Comparison of ENCODE assay signal across 1 cellular context in genomic region chr14:58428011-58428807, GRCh38.
TF ChIP-seq lines count a peak whose summit lies in the region.

No MANE protein-coding gene starts in this region.

TF ChIP-seq in K562, 482 proteins besides CTCF, POLR2A, EP300 and RAD21 (continued from another document):
- TF ChIP-seq, protein P1, sequence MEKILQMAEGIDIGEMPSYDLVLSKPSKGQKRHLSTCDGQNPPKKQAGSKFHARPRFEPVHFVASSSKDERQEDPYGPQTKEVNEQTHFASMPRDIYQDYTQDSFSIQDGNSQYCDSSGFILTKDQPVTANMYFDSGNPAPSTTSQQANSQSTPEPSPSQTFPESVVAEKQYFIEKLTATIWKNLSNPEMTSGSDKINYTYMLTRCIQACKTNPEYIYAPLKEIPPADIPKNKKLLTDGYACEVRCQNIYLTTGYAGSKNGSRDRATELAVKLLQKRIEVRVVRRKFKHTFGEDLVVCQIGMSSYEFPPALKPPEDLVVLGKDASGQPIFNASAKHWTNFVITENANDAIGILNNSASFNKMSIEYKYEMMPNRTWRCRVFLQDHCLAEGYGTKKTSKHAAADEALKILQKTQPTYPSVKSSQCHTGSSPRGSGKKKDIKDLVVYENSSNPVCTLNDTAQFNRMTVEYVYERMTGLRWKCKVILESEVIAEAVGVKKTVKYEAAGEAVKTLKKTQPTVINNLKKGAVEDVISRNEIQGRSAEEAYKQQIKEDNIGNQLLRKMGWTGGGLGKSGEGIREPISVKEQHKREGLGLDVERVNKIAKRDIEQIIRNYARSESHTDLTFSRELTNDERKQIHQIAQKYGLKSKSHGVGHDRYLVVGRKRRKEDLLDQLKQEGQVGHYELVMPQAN (IDR thresholded peaks at IDR 0.05; ENCODE audit: borderline replicate concordance): peak; percentile 75; the same call in 1 of the 2 replicates
- TF ChIP-seq, protein P2, sequence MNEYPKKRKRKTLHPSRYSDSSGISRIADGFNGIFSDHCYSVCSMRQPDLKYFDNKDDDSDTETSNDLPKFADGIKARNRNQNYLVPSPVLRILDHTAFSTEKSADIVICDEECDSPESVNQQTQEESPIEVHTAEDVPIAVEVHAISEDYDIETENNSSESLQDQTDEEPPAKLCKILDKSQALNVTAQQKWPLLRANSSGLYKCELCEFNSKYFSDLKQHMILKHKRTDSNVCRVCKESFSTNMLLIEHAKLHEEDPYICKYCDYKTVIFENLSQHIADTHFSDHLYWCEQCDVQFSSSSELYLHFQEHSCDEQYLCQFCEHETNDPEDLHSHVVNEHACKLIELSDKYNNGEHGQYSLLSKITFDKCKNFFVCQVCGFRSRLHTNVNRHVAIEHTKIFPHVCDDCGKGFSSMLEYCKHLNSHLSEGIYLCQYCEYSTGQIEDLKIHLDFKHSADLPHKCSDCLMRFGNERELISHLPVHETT (CRISPR knock-in tag; conservative IDR thresholded peaks at IDR 0.05 in 1 of 2, IDR thresholded peaks at IDR 0.05 in 1 of 2): no peak
- no peak for TF ChIP-seq MCM2 (IDR thresholded peaks at IDR 0.05; ENCODE audit: low read depth)
- TF ChIP-seq RBFOX2 (IDR thresholded peaks at IDR 0.05; ENCODE audit: low read depth, low read length): 0 out of 2 replicates have a peak, but pooled peaks have one; percentile 22
- TF ChIP-seq, protein P3, sequence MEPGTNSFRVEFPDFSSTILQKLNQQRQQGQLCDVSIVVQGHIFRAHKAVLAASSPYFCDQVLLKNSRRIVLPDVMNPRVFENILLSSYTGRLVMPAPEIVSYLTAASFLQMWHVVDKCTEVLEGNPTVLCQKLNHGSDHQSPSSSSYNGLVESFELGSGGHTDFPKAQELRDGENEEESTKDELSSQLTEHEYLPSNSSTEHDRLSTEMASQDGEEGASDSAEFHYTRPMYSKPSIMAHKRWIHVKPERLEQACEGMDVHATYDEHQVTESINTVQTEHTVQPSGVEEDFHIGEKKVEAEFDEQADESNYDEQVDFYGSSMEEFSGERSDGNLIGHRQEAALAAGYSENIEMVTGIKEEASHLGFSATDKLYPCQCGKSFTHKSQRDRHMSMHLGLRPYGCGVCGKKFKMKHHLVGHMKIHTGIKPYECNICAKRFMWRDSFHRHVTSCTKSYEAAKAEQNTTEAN (CRISPR knock-in tag; IDR thresholded peaks at IDR 0.05): no peak
- 0 out of 2 replicates have a peak, but pooled peaks have one; percentile 1 for TF ChIP-seq RNF2 (IDR thresholded peaks at IDR 0.05)
- peak in 1 of 2 experiments; percentile 6 for TF ChIP-seq AFF1 (IDR thresholded peaks at IDR 0.05; ENCODE audit: low read depth in 1 of 2, partially characterized antibody in 2 of 2)
- no peak for TF ChIP-seq TARDBP (IDR thresholded peaks at IDR 0.05)
- TF ChIP-seq SIN3A (IDR thresholded peaks at IDR 0.05; ENCODE audit: borderline replicate concordance in 2 of 2, control insufficient read depth in 1 of 2, low read depth in 2 of 2, low read length in 2 of 2): peak in 1 of 2 experiments; percentile 24; a peak in 1 of 4 replicates
- TF ChIP-seq RUNX1 (IDR thresholded peaks at IDR 0.05; ENCODE audit: low read depth): no peak
- TF ChIP-seq USF1 (CRISPR knock-in tag; IDR thresholded peaks at IDR 0.05): peak; percentile 61
- TF ChIP-seq, protein P4, sequence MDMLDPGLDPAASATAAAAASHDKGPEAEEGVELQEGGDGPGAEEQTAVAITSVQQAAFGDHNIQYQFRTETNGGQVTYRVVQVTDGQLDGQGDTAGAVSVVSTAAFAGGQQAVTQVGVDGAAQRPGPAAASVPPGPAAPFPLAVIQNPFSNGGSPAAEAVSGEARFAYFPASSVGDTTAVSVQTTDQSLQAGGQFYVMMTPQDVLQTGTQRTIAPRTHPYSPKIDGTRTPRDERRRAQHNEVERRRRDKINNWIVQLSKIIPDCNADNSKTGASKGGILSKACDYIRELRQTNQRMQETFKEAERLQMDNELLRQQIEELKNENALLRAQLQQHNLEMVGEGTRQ (CRISPR knock-in tag; IDR thresholded peaks at IDR 0.05): peak; percentile 73
- 0 out of 2 replicates have a peak, but pooled peaks have one; percentile 0 for TF ChIP-seq ZFX (CRISPR knock-in tag; IDR thresholded peaks at IDR 0.05)
- TF ChIP-seq ZNF140 (CRISPR knock-in tag; IDR thresholded peaks at IDR 0.05): no peak
- peak; percentile 41; the same call in 1 of the 2 replicates for TF ChIP-seq MYBL2 (IDR thresholded peaks at IDR 0.05; ENCODE audit: low read depth)
- TF ChIP-seq MYBL2 (CRISPR knock-in tag; IDR thresholded peaks at IDR 0.05; ENCODE audit: borderline replicate concordance): no peak
- no peak for TF ChIP-seq ZNF830 (CRISPR knock-in tag; IDR thresholded peaks at IDR 0.05)
- TF ChIP-seq FOXK2 (conservative IDR thresholded peaks at IDR 0.05 in 1 of 2, IDR thresholded peaks at IDR 0.05 in 1 of 2; ENCODE audit: low read depth in 2 of 2): no peak
